ENCODE assay signal across 32 cellular contexts in the genomic region with DNA sequence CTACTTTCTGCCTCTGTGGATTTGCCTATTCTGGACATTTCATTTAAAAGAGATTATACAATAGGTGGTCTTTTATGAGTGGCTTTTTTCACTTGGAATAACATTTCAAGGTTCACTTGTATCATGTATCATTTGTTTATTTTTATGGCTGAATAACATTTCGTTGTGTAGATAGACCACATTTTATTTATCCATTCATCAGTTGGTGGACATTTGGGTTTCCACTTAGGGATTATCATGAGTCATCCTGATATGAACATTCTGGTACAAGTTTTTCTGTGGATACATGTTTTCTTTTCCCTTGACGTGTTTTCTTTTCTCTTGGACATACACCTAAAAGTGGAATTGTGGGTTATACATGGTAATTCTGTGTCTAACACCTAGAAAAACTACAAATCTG. TPM values are rescaled to one million over a fixed set of nuclear protein-coding genes. Genes with fewer than 3 reads are reported as not detected.
"Had no signal": no experiment of that assay in that cellular context is flagged by ENCODE, and none has a peak within 500 bp of the region (broad histone marks: within the 10 kb centered on the region; RNA-seq: fewer than 3 reads in every experiment).

No MANE protein-coding gene starts in this region.

- ATAC-seq: activated CD8-positive, alpha-beta T cell treated with anti-CD3 and anti-CD28 coated beads, Interleukin-2, amount 10 ng/mL, durations not matched to agents 7 days and 5 days; activated naive CD4-positive, alpha-beta T cell treated with anti-CD3 and anti-CD28 coated beads, Interleukin-2, amount 50 U/mL, for 72 hours; left colon; mucosa of descending colon; sciatic nerve; stimulated activated memory B cell treated with anti-CD40 and anti-IgM and Interleukin-4, amounts not matched to agents 10 μg/mL and 1 μg/mL and 100 μg/mL, for 72 hours; T-cell had no signal

- H3K36me3 ChIP-seq: cardiac muscle cell, suprapubic skin, WERI-Rb-1 had no signal

- H3K4me3 Mint-ChIP-seq: activated CD4-positive, alpha-beta T cell treated with anti-CD3 and anti-CD28 coated beads, Interleukin-2, amount 10 ng/mL, durations not matched to agents 7 days and 5 days; activated CD8-positive, alpha-beta T cell treated with anti-CD3 and anti-CD28 coated beads, Interleukin-2, amount 10 ng/mL, durations not matched to agents 7 days and 5 days; dendritic cell treated with granulocyte-macrophage colony-stimulating factor and Interleukin-4, amounts not matched to agents 40 ng/mL and 50 ng/mL, for 4 days; memory B cell; neural crest cell; stimulated activated memory B cell treated with anti-CD40 and anti-IgM and Interleukin-4, amounts not matched to agents 10 μg/mL and 1 μg/mL and 100 μg/mL, for 72 hours; T-cell; T-helper 2 cell treated with Interferon-gamma antibody and Interleukin-4, amounts not matched to agents 5 μg/mL and 100 μg/mL, for 36 hours had no signal

- H3K4me1 Mint-ChIP-seq: neural crest cell had no signal

- H3K27me3 Mint-ChIP-seq: memory B cell; stimulated activated memory B cell treated with anti-CD40 and anti-IgM and Interleukin-4, amounts not matched to agents 10 μg/mL and 1 μg/mL and 100 μg/mL, for 72 hours; T-cell had no signal

- H3K4me3 ChIP-seq: ascending aorta, cardiac muscle cell, mucosa of descending colon, smooth muscle cell, stomach, suprapubic skin, tibial nerve had no signal

- H3K27ac Mint-ChIP-seq: activated CD4-positive, alpha-beta T cell treated with anti-CD3 and anti-CD28 coated beads, Interleukin-2, amount 10 ng/mL, durations not matched to agents 7 days and 5 days; activated CD8-positive, alpha-beta T cell treated with anti-CD3 and anti-CD28 coated beads, Interleukin-2, amount 10 ng/mL, durations not matched to agents 7 days and 5 days; activated naive CD4-positive, alpha-beta T cell treated with anti-CD3 and anti-CD28 coated beads, Interleukin-2, amount 50 U/mL, for 72 hours; dendritic cell treated with granulocyte-macrophage colony-stimulating factor and Interleukin-4, amounts not matched to agents 40 ng/mL and 50 ng/mL, for 4 days; memory B cell; stimulated activated memory B cell treated with anti-CD40 and anti-IgM and Interleukin-4, amounts not matched to agents 10 μg/mL and 1 μg/mL and 100 μg/mL, for 72 hours; T-cell; T-helper 2 cell treated with Interferon-gamma antibody and Interleukin-4, amounts not matched to agents 5 μg/mL and 100 μg/mL, for 36 hours had no signal

- H3K4me1 ChIP-seq: ascending aorta, tibial nerve had no signal

- H3K27ac ChIP-seq: ascending aorta, cardiac muscle cell, stomach, suprapubic skin, tibial nerve, WERI-Rb-1 had no signal

- H3K27me3 ChIP-seq: ascending aorta, cardiac muscle cell, stomach, suprapubic skin, tibial nerve had no signal

- FAIRE-seq: endometrium, frontal cortex, keratinocyte had no signal

- H3K4me2 ChIP-seq: smooth muscle cell had no signal

- DNase-seq: activated CD4-positive, alpha-beta T cell treated with anti-CD3 and anti-CD28 coated beads, Interleukin-2, amount 10 ng/mL, durations not matched to agents 7 days and 5 days; activated CD4-positive, CD25-positive, alpha-beta regulatory T cell treated with anti-CD3 and anti-CD28 coated beads, Interleukin-2, amount 50 U/mL, for 72 hours; activated CD8-positive, alpha-beta T cell treated with anti-CD3 and anti-CD28 coated beads, Interleukin-2, amount 10 ng/mL, durations not matched to agents 7 days and 5 days; effector CD4-positive, alpha-beta T cell; left colon; mucosa of descending colon; posterior cingulate gyrus; stimulated activated CD4-positive, alpha-beta T cell treated with anti-CD3 and anti-CD28 coated beads, Interleukin-15, amount 100 ng/mL, for 24 hours; stomach; T-cell; WERI-Rb-1 had no signal

- H3K36me3 Mint-ChIP-seq: T-cell had no signal

RNA-seq across cellular contexts. Expression of a gene that starts 25.3 kb away (rescaled TPM):
- total RNA-seq: activated CD4-positive, alpha-beta T cell treated with anti-CD3 and anti-CD28 coated beads, Interleukin-2, amount 10 ng/mL, durations not matched to agents 7 days and 5 days; activated CD8-positive, alpha-beta T cell treated with anti-CD3 and anti-CD28 coated beads, Interleukin-2, amount 10 ng/mL, durations not matched to agents 7 days and 5 days; activated naive CD4-positive, alpha-beta T cell treated with anti-CD3 and anti-CD28 coated beads, Interleukin-2, amount 50 U/mL, for 72 hours; ascending aorta; cardiac muscle cell; cerebellum; epithelial cell of proximal tubule; left colon; lower leg skin; mucosa of descending colon; neural crest cell; omental fat pad; renal cortical epithelial cell; sciatic nerve; smooth muscle cell; stomach; suprapubic skin; T-cell; tibial nerve; urinary bladder had no signal
- polyA plus RNA-seq: cardiac muscle cell, keratinocyte, smooth muscle cell, stomach, urinary bladder had no signal
